In the genomic region with DNA sequence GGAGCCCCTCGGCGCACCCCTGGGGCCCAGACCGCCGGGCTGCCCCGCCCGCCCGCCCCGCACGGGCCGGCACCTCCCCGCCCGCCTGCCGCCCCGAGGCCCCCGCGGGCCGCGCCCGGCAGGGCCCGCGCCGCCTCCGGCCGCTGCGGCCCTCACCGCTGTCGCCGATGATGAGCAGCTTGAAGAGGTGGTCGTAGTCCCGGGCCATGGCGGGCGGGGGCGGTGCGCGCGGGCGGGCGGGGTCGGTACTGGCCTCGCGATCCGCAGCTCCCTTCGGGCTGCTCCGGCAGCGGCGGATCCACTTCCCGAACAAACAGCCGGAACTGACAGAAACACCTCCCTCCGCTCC, we compare ENCODE assay signal across 8 cellular contexts. TPM values are rescaled to one million over a fixed set of nuclear protein-coding genes. Genes with fewer than 3 reads are reported as not detected.
DNase-seq lines count a peak whose midpoint lies in the region; ATAC-seq and TF ChIP-seq lines count a peak whose summit lies in the region.

Gene RAB35 (minus strand): TSS at position 311 of the 349 bp plus-strand sequence. CDS start 103 bp downstream, at position 208.

- ATAC-seq in WTC11 (no peak), Right ventricle myocardium superior (ENCODE audit: poor library complexity) (no peak), GM21381 (IDR thresholded peaks at IDR 0.05; ENCODE audit: unreplicated experiment) (no peak), HG02571 (IDR thresholded peaks at IDR 0.05; ENCODE audit: unreplicated experiment) (no peak), GM21515 (IDR thresholded peaks at IDR 0.05; ENCODE audit: unreplicated experiment) (no peak)

- no peaks in the 10 kb centered on the region for H3K36me3 ChIP-seq in prostate gland

- H3K4me3 Mint-ChIP-seq in WTC11: peak within 1 kb of the TSS; percentile 93

- TF ChIP-seq CTCF in WTC11 (IDR thresholded peaks at IDR 0.05) (no peak), prostate gland (IDR thresholded peaks at IDR 0.05) (no peak)

- peak within 1 kb of the TSS; percentile 84 to 93 for H3K27ac ChIP-seq in prostate gland

- H3K4me3 ChIP-seq in prostate gland: peak within 1 kb of the TSS; percentile 72 to 95

- intact Hi-C loops in T-helper 1 cell treated with Interleukin-12 subunit alpha and Interleukin-12 subunit beta and Interleukin-4 antibody, amounts not matched to agents 30 ng/mL and 1 ng/mL, for 36 hours (cut with micrococcal nuclease): loop anchor here (1.0 to 5.0 kb wide), 5 partner anchors 29 to 449 kb away; partner anchors contain the start of genes COX6A1 and PXN
- intact Hi-C loops in Right ventricle myocardium superior (cut with DNase I) (no loop called here), prostate gland (cut with DNase I) (no loop called here)

- no peaks in the 10 kb centered on the region for H3K27me3 ChIP-seq in prostate gland (replicated peaks; ENCODE audit: insufficient read depth)

- CTCF ChIA-PET in WTC11 (lab: Charles Lee): interaction anchor here (0.8 to 5.4 kb wide), 10 partner anchors 10 to 312 kb away, joined by 3 to 48 read pairs (median 6); partner anchors contain the start of genes PXN and RPLP0

- peak within 1 kb of the TSS; percentile 95 for H3K27ac Mint-ChIP-seq in WTC11

- H3K36me3 Mint-ChIP-seq in WTC11: peaks cover 9% of the 10 kb centered on the region

- no peaks in the 10 kb centered on the region for H3K9me3 ChIP-seq in prostate gland

- no peak for DNase-seq in T-helper 1 cell
- DNase-seq in WTC11 (ENCODE audit: low spot score): no peak
- no peak for DNase-seq in Right ventricle myocardium superior
- DNase-seq in prostate gland (ENCODE audit: low spot score): no peak

- H3K4me1 Mint-ChIP-seq in WTC11: peaks cover 34% of the 10 kb centered on the region

- POLR2A ChIA-PET in WTC11 (lab: Charles Lee): interaction anchor here (0.5 to 3.3 kb wide), 13 partner anchors 10 to 175 kb away, joined by 3 to 23 read pairs (median 6); partner anchors contain the start of genes PXN, RNU4-2 and RPLP0

- WGBS in prostate gland: 2% methylated on average over 17 of the region's 49 CpGs

- H3K27me3 Mint-ChIP-seq in WTC11 (ENCODE audit: low read depth): no peaks in the 10 kb centered on the region; the same call in 1 of the 2 replicates

- no peaks in the 10 kb centered on the region for H3K9me3 Mint-ChIP-seq in WTC11

- H3K4me1 ChIP-seq in prostate gland (replicated peaks): peaks cover 14% of the 10 kb centered on the region

- no peak for TF ChIP-seq POLR2A in prostate gland (IDR thresholded peaks at IDR 0.05)

TF ChIP-seq in WTC11, 78 proteins besides CTCF, POLR2A, EP300 and RAD21:
- TF ChIP-seq GRHL2 (CRISPR knock-in tag; IDR thresholded peaks at IDR 0.05; ENCODE audit: insufficient replicate concordance, severe bottlenecking): no peak
- 0 out of 2 replicates have a peak, but pooled peaks have one; percentile 28 for TF ChIP-seq MYBL2 (CRISPR knock-in tag; IDR thresholded peaks at IDR 0.05)
- 0 out of 2 replicates have a peak, but pooled peaks have one; percentile 11 for TF ChIP-seq ZNF263 (CRISPR knock-in tag; IDR thresholded peaks at IDR 0.05; ENCODE audit: low read depth)

RNA-seq across cellular contexts. Expression of gene RAB35, which starts in this region (rescaled TPM):
- total RNA-seq in T-helper 1 cell treated with Interleukin-12 subunit alpha and Interleukin-12 subunit beta and Interleukin-4 antibody, amounts not matched to agents 30 ng/mL and 1 ng/mL, for 36 hours: 96.6 and 102 TPM in 2 replicates
- total RNA-seq in WTC11 (2021) (44.2 to 47.6 TPM (median 44.5 TPM) in 3 replicates), Right ventricle myocardium superior (23.6 TPM), prostate gland (10 to 100 TPM; 26.6 to 41.1 TPM)
